ENCODE assay signal across 1 cellular context in the genomic region with DNA sequence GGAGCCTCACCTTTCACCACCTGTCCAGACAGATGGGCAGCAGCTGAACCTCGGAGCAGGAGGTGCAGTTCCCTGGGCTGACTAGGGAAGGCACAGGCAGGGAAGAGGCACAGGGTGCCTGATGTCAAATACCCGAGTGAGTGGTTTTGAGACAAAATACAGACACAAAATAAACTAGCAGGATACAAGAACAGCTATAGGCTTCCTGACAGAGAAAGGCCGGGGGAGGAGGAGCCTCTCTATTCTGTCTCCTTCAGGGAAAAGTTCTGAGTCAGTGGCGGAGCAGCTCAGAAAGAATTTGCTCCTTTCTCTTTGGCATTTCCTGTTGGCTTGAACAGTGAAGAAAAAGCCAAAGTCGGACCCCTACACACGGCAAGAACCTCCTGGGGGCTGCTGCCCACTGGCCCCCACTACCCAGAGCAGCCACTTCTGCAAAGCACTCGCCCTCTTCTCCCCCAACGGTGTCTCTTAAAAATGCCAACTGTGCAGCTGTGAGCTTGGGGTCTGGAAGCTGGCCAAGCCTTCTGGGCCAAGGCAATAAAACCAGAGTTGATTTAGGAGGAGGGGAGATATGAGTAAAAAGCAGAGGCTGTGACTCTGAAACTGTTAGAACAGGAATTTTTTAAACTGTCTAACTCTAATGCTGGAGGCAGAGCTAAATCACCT.
TF ChIP-seq lines count a peak whose summit lies in the region.

No MANE protein-coding gene starts in this region.

TF ChIP-seq in K562, 482 proteins besides CTCF, POLR2A, EP300 and RAD21:
- TF ChIP-seq U2AF2 (optimal IDR thresholded peaks at IDR 0.05; ENCODE audit: low read depth, low read length): no peak
- 0 out of 2 replicates have a peak, but pooled peaks have one; percentile 10 for TF ChIP-seq NFIC (IDR thresholded peaks at IDR 0.05)
